Comparison of ENCODE assay signal across 17 cellular contexts in genomic region chr22:47165998-47166397, GRCh38.
DNase-seq lines count a peak whose midpoint lies in the region; ATAC-seq and TF ChIP-seq lines count a peak whose summit lies in the region.
"Had no signal": no experiment of that assay in that cellular context is flagged by ENCODE, and none has a peak within 500 bp of the region (broad histone marks: within the 10 kb centered on the region; RNA-seq: fewer than 3 reads in every experiment).

No MANE protein-coding gene starts in this region.

- H3K4me1 ChIP-seq in OCI-LY1 (ENCODE audit: insufficient read depth, low read length, severe bottlenecking), result peaks cover 21% of the 10 kb centered on the region
- no peaks in the 10 kb centered on the region for H3K4me1 ChIP-seq in naive thymus-derived CD4-positive, alpha-beta T cell (ENCODE audit: control insufficient read depth in 2 of 2, insufficient read depth in 2 of 2, low read length in 2 of 2)
- H3K4me1 ChIP-seq: BE2C, colonic mucosa had no signal

- H3K27ac ChIP-seq in OCI-LY1 (ENCODE audit: low read depth, low read length, poor library complexity, severe bottlenecking), result peak overlapping the region; percentile 73
- no peak overlapping the region for H3K27ac ChIP-seq in naive thymus-derived CD4-positive, alpha-beta T cell (ENCODE audit: low read depth, low read length)
- H3K27ac ChIP-seq: 22Rv1, colonic mucosa, hepatocyte had no signal

- intact Hi-C loops in activated T-helper 2 cell treated with anti-CD3 and anti-CD28 coated beads, Interferon-gamma antibody, Interleukin-2, Interleukin-4, amounts not matched to agents 10 μg/mL and 5 μg/mL and 100 μg/mL, durations not matched to agents 14 hours and 24 hours and 36 hours (cut with micrococcal nuclease), result no loop called here
- intact Hi-C loops in naive thymus-derived CD4-positive, alpha-beta T cell (cut with micrococcal nuclease), result no loop called here

- H3K4me1 Mint-ChIP-seq in naive B cell, result peaks cover 8 to 34% (median 17%) of the 10 kb centered on the region in 3 donors
- no peaks in the 10 kb centered on the region for H3K4me1 Mint-ChIP-seq in activated T-helper 2 cell treated with anti-CD3 and anti-CD28 coated beads, Interferon-gamma antibody, Interleukin-2, Interleukin-4, amounts not matched to agents 10 μg/mL and 5 μg/mL and 100 μg/mL, durations not matched to agents 14 hours and 24 hours and 36 hours (ENCODE audit: low read depth)
- H3K4me1 Mint-ChIP-seq in naive thymus-derived CD4-positive, alpha-beta T cell, result peaks cover 0 to 6% (median 0%) of the 10 kb centered on the region in 7 donors

- H3K79me2 ChIP-seq in OCI-LY1 (ENCODE audit: insufficient read depth, low read length), result no peaks in the 10 kb centered on the region
- H3K79me2 ChIP-seq: hepatocyte had no signal

- H3K36me3 ChIP-seq in OCI-LY1 (ENCODE audit: insufficient read depth, low read length), result peaks cover 18% of the 10 kb centered on the region
- H3K36me3 ChIP-seq in naive thymus-derived CD4-positive, alpha-beta T cell (ENCODE audit: control insufficient read depth in 2 of 3, insufficient read depth in 3 of 3, low read length in 3 of 3), result peaks cover 0 to 48% (median 0%) of the 10 kb centered on the region in 3 experiments
- H3K36me3 ChIP-seq: BE2C, colonic mucosa had no signal

- POLR2A ChIA-PET in naive thymus-derived CD4-positive, alpha-beta T cell (lab: Charles Lee), result no interaction called here

- no peak overlapping the region for H2AFZ ChIP-seq in OCI-LY1 (ENCODE audit: low read length)
- H2AFZ ChIP-seq: hepatocyte had no signal

- no peak for ATAC-seq in naive B cell (ENCODE audit: low read depth in 2 of 2)
- no peak for ATAC-seq in GM21619 (IDR thresholded peaks at IDR 0.05; ENCODE audit: unreplicated experiment)
- ATAC-seq in naive thymus-derived CD4-positive, alpha-beta T cell, result no peak
- ATAC-seq: PC-3 had no signal

- peaks cover 0 to 22% of the 10 kb centered on the region in 2 donors for H3K36me3 Mint-ChIP-seq in naive B cell
- H3K36me3 Mint-ChIP-seq in activated T-helper 2 cell treated with anti-CD3 and anti-CD28 coated beads, Interferon-gamma antibody, Interleukin-2, Interleukin-4, amounts not matched to agents 10 μg/mL and 5 μg/mL and 100 μg/mL, durations not matched to agents 14 hours and 24 hours and 36 hours (ENCODE audit: low read depth), result no peaks in the 10 kb centered on the region
- peaks cover 0 to 58% (median 21%) of the 10 kb centered on the region in 5 donors for H3K36me3 Mint-ChIP-seq in naive thymus-derived CD4-positive, alpha-beta T cell

- no peaks in the 10 kb centered on the region for H3K9me3 Mint-ChIP-seq in naive B cell
- no peaks in the 10 kb centered on the region for H3K9me3 Mint-ChIP-seq in activated T-helper 2 cell treated with anti-CD3 and anti-CD28 coated beads, Interferon-gamma antibody, Interleukin-2, Interleukin-4, amounts not matched to agents 10 μg/mL and 5 μg/mL and 100 μg/mL, durations not matched to agents 14 hours and 24 hours and 36 hours
- H3K9me3 Mint-ChIP-seq in naive thymus-derived CD4-positive, alpha-beta T cell, result peaks cover 0 to 4% (median 0%) of the 10 kb centered on the region in 11 donors
- H3K9me3 Mint-ChIP-seq: activated naive CD4-positive, alpha-beta T cell treated with anti-CD3 and anti-CD28 coated beads for 36 hours had no signal

- H3K27ac Mint-ChIP-seq in naive B cell, result peak overlapping the region in 4 of 6 donors; percentile 14 to 87 (median 69)
- no peak overlapping the region for H3K27ac Mint-ChIP-seq in activated T-helper 2 cell treated with anti-CD3 and anti-CD28 coated beads, Interferon-gamma antibody, Interleukin-2, Interleukin-4, amounts not matched to agents 10 μg/mL and 5 μg/mL and 100 μg/mL, durations not matched to agents 14 hours and 24 hours and 36 hours
- peak overlapping the region in 1 of 9 donors; percentile 72 for H3K27ac Mint-ChIP-seq in naive thymus-derived CD4-positive, alpha-beta T cell
- H3K27ac Mint-ChIP-seq: activated naive CD4-positive, alpha-beta T cell treated with anti-CD3 and anti-CD28 coated beads for 36 hours had no signal

- DNase-seq in NCI-H1092 treated with DMSO at 0.1 percent for 48 hours (lab: John Stamatoyannopoulos, UW), result peak; percentile 20
- DNase-seq in NCI-H1092 (lab: John Stamatoyannopoulos, UW), result no peak
- DNase-seq in DMS79 treated with DMSO at 0.1 percent for 48 hours (lab: John Stamatoyannopoulos, UW), result peak; percentile 63
- DNase-seq in naive B cell, result no peak
- DNase-seq in activated T-helper 2 cell treated with anti-CD3 and anti-CD28 coated beads, Interferon-gamma antibody, Interleukin-2, Interleukin-4, amounts not matched to agents 10 μg/mL and 5 μg/mL and 100 μg/mL, durations not matched to agents 14 hours and 24 hours and 36 hours (ENCODE audit: low spot score), result no peak
- DNase-seq in naive thymus-derived CD4-positive, alpha-beta T cell, result no peak
- DNase-seq: activated naive CD4-positive, alpha-beta T cell treated with anti-CD3 and anti-CD28 coated beads for 36 hours; BE2C; colonic mucosa; Karpas-422; NCI-H1048; PC-3; T-helper 9 cell had no signal

- no peaks in the 10 kb centered on the region for H3K27me3 ChIP-seq in OCI-LY1 (ENCODE audit: insufficient read depth, low read length)
- H3K27me3 ChIP-seq in naive thymus-derived CD4-positive, alpha-beta T cell (ENCODE audit: control insufficient read depth in 2 of 2, insufficient read depth in 2 of 2, low read length in 2 of 2), result no peaks in the 10 kb centered on the region
- H3K27me3 ChIP-seq: BE2C, colonic mucosa, hepatocyte had no signal

- H3K9me2 ChIP-seq in OCI-LY1 (ENCODE audit: low read depth, low read length), result no peaks in the 10 kb centered on the region

- H3K9me3 ChIP-seq in OCI-LY1 (ENCODE audit: low read length), result peaks cover 5% of the 10 kb centered on the region; the same call in 1 of the 2 replicates
- H3K9me3 ChIP-seq in naive thymus-derived CD4-positive, alpha-beta T cell (ENCODE audit: control insufficient read depth in 2 of 3, low read length in 3 of 3), result no peaks in the 10 kb centered on the region
- H3K9me3 ChIP-seq: BE2C, colonic mucosa had no signal

- peak overlapping the region; percentile 25; the same call in 1 of the 2 replicates for H3K4me2 ChIP-seq in OCI-LY1 (ENCODE audit: low read length)
- H3K4me2 ChIP-seq: hepatocyte had no signal

- TF ChIP-seq CTCF in OCI-LY1 (IDR thresholded peaks at IDR 0.05; ENCODE audit: low read length), result no peak

- H3K9ac ChIP-seq in OCI-LY1 (ENCODE audit: low read length), result no peak overlapping the region

- CTCF ChIA-PET in naive thymus-derived CD4-positive, alpha-beta T cell (lab: Charles Lee), result no interaction called here

- no peak overlapping the region for H3K4me3 Mint-ChIP-seq in naive B cell
- no peak overlapping the region for H3K4me3 Mint-ChIP-seq in activated T-helper 2 cell treated with anti-CD3 and anti-CD28 coated beads, Interferon-gamma antibody, Interleukin-2, Interleukin-4, amounts not matched to agents 10 μg/mL and 5 μg/mL and 100 μg/mL, durations not matched to agents 14 hours and 24 hours and 36 hours (ENCODE audit: low read depth)
- H3K4me3 Mint-ChIP-seq in naive thymus-derived CD4-positive, alpha-beta T cell, result peak overlapping the region in 1 of 10 donors; percentile 42
- H3K4me3 Mint-ChIP-seq: activated naive CD4-positive, alpha-beta T cell treated with anti-CD3 and anti-CD28 coated beads for 36 hours had no signal

- H3K4me3 ChIP-seq in OCI-LY1 (ENCODE audit: low read depth, low read length, poor library complexity, severe bottlenecking), result no peak overlapping the region
- H3K4me3 ChIP-seq in naive thymus-derived CD4-positive, alpha-beta T cell (ENCODE audit: low read length), result no peak overlapping the region
- H3K4me3 ChIP-seq: colonic mucosa, hepatocyte had no signal

- no peaks in the 10 kb centered on the region for H3F3A ChIP-seq in OCI-LY1 (ENCODE audit: insufficient read depth, low read length)

- H4K20me1 ChIP-seq in OCI-LY1 (ENCODE audit: insufficient read depth, low read length), result no peaks in the 10 kb centered on the region

- H3K27me3 Mint-ChIP-seq in naive B cell, result no peaks in the 10 kb centered on the region
- H3K27me3 Mint-ChIP-seq in activated T-helper 2 cell treated with anti-CD3 and anti-CD28 coated beads, Interferon-gamma antibody, Interleukin-2, Interleukin-4, amounts not matched to agents 10 μg/mL and 5 μg/mL and 100 μg/mL, durations not matched to agents 14 hours and 24 hours and 36 hours (ENCODE audit: low read depth), result no peaks in the 10 kb centered on the region
- no peaks in the 10 kb centered on the region for H3K27me3 Mint-ChIP-seq in naive thymus-derived CD4-positive, alpha-beta T cell

Comparison
In these comparisons a context has a peak if more than half of its experiments do, and no peak if none do; other contexts are left out.
1. DNase-seq: peak in NCI-H1092 treated with DMSO at 0.1 percent for 48 hours (single experiment) and DMS79 treated with DMSO at 0.1 percent for 48 hours (single experiment); none in NCI-H1092 (single experiment), naive B cell (single experiment), activated T-helper 2 cell treated with anti-CD3 and anti-CD28 coated beads, Interferon-gamma antibody, Interleukin-2, Interleukin-4, amounts not matched to agents 10 μg/mL and 5 μg/mL and 100 μg/mL, durations not matched to agents 14 hours and 24 hours and 36 hours (single experiment) and naive thymus-derived CD4-positive, alpha-beta T cell (0 of 9).